14 cellular contexts compared by ENCODE assay signal in the genomic region with DNA sequence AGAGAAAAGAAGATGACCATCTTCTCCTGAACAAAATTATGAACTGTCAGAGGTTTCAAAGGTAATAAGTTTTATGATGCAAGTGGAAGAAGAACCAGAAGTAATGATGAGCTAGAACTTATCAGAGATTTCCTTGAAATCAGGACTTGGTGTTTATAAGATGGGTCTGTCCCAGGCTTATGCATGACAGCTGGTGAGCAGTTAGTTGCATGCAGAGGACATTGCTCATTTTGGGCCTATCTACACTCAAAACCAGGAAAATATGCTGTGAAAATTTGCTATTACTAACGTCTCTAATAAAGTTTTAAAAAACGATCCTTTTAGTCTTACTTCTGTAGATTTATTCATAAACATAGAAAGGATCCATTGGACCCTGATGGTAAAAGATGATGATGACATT.
"Had no signal": no experiment of that assay in that cellular context is flagged by ENCODE, and none has a peak within 500 bp of the region (broad histone marks: within the 10 kb centered on the region; RNA-seq: fewer than 3 reads in every experiment).

No MANE protein-coding gene starts in this region.

- H3K4me3 Mint-ChIP-seq: activated CD8-positive, alpha-beta memory T cell treated with anti-CD3 and anti-CD28 coated beads, Interleukin-2, amount 10 ng/mL, durations not matched to agents 7 days and 5 days; activated T-cell treated with anti-CD3 and anti-CD28 coated beads, Interleukin-2, amount 50 U/mL, for 24 hours; naive B cell; stimulated activated memory B cell treated with anti-CD40 and anti-IgM and Interleukin-4, amounts not matched to agents 10 μg/mL and 1 μg/mL and 100 μg/mL, for 72 hours; T-cell had no signal

- H3K4me1 Mint-ChIP-seq: stimulated activated memory B cell treated with anti-CD40 and anti-IgM and Interleukin-4, amounts not matched to agents 10 μg/mL and 1 μg/mL and 100 μg/mL, for 72 hours had no signal

- H3K36me3 ChIP-seq: right atrium auricular region, tibial nerve had no signal

- H3K36me3 Mint-ChIP-seq: activated CD8-positive, alpha-beta memory T cell treated with anti-CD3 and anti-CD28 coated beads, Interleukin-2, amount 10 ng/mL, durations not matched to agents 7 days and 5 days; stimulated activated memory B cell treated with anti-CD40 and anti-IgM and Interleukin-4, amounts not matched to agents 10 μg/mL and 1 μg/mL and 100 μg/mL, for 72 hours; T-cell had no signal

- DNase-seq: activated CD4-positive, alpha-beta T cell treated with anti-CD3 and anti-CD28 coated beads for 1 hour; activated CD4-positive, alpha-beta T cell treated with anti-CD3 and anti-CD28 coated beads, Interleukin-2, amount 50 U/mL, for 48 hours; activated CD8-positive, alpha-beta memory T cell treated with anti-CD3 and anti-CD28 coated beads, Interleukin-2, amount 10 ng/mL, durations not matched to agents 7 days and 5 days; activated effector memory CD4-positive, alpha-beta T cell treated with anti-CD3 and anti-CD28 coated beads, Interleukin-2, amount 50 U/mL, for 16 hours; activated T-cell treated with anti-CD3 and anti-CD28 coated beads, Interleukin-2, amount 50 U/mL, for 24 hours; hippocampal formation; kidney glomerular epithelial cell; naive B cell; T-cell; T1000 had no signal

- H3K9me3 ChIP-seq: right atrium auricular region, tibial nerve had no signal

- H3K27ac Mint-ChIP-seq: activated CD8-positive, alpha-beta memory T cell treated with anti-CD3 and anti-CD28 coated beads, Interleukin-2, amount 10 ng/mL, durations not matched to agents 7 days and 5 days; activated naive CD4-positive, alpha-beta T cell treated with anti-CD3 and anti-CD28 coated beads, Interleukin-2, amount 50 U/mL, for 72 hours; activated T-cell treated with anti-CD3 and anti-CD28 coated beads, Interleukin-2, amount 50 U/mL, for 24 hours; naive B cell; stimulated activated memory B cell treated with anti-CD40 and anti-IgM and Interleukin-4, amounts not matched to agents 10 μg/mL and 1 μg/mL and 100 μg/mL, for 72 hours; T-cell had no signal

- H3K27ac ChIP-seq: right atrium auricular region, tibial nerve had no signal

- H3K4me3 ChIP-seq: right atrium auricular region, tibial nerve had no signal

- H3K9me3 Mint-ChIP-seq: activated naive CD4-positive, alpha-beta T cell treated with anti-CD3 and anti-CD28 coated beads, Interleukin-2, amount 50 U/mL, for 72 hours; T-cell had no signal
